ENCODE assay signal across 2 cellular contexts in the genomic region with DNA sequence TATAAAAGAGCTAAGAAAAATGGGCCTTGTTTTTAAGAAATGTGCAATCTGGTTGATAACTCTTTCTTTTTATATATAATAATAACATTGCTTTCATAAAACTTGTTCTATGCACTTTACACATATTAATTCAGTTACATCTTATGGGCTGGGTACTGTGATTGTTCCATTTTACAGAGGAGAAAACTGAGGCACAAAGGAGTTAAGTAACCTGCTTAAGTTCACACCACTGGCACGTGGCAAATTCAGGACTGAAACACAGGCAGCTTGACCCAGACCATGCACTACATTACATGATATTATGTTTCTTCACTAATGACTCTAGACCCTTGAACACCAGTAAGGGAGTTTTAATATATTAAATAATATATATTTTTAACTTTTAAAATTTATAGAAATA.
TF ChIP-seq lines count a peak whose summit lies in the region.

No MANE protein-coding gene starts in this region.

TF ChIP-seq in HepG2, 621 proteins besides CTCF, POLR2A, EP300 and RAD21:
- TF ChIP-seq ZNF629 (CRISPR knock-in tag; conservative IDR thresholded peaks at IDR 0.05): peak; percentile 61
- no peak for TF ChIP-seq ZNF772 (CRISPR knock-in tag; IDR thresholded peaks at IDR 0.05)

TF ChIP-seq in K562, 482 proteins besides CTCF, POLR2A, EP300 and RAD21:
- TF ChIP-seq, protein P1, sequence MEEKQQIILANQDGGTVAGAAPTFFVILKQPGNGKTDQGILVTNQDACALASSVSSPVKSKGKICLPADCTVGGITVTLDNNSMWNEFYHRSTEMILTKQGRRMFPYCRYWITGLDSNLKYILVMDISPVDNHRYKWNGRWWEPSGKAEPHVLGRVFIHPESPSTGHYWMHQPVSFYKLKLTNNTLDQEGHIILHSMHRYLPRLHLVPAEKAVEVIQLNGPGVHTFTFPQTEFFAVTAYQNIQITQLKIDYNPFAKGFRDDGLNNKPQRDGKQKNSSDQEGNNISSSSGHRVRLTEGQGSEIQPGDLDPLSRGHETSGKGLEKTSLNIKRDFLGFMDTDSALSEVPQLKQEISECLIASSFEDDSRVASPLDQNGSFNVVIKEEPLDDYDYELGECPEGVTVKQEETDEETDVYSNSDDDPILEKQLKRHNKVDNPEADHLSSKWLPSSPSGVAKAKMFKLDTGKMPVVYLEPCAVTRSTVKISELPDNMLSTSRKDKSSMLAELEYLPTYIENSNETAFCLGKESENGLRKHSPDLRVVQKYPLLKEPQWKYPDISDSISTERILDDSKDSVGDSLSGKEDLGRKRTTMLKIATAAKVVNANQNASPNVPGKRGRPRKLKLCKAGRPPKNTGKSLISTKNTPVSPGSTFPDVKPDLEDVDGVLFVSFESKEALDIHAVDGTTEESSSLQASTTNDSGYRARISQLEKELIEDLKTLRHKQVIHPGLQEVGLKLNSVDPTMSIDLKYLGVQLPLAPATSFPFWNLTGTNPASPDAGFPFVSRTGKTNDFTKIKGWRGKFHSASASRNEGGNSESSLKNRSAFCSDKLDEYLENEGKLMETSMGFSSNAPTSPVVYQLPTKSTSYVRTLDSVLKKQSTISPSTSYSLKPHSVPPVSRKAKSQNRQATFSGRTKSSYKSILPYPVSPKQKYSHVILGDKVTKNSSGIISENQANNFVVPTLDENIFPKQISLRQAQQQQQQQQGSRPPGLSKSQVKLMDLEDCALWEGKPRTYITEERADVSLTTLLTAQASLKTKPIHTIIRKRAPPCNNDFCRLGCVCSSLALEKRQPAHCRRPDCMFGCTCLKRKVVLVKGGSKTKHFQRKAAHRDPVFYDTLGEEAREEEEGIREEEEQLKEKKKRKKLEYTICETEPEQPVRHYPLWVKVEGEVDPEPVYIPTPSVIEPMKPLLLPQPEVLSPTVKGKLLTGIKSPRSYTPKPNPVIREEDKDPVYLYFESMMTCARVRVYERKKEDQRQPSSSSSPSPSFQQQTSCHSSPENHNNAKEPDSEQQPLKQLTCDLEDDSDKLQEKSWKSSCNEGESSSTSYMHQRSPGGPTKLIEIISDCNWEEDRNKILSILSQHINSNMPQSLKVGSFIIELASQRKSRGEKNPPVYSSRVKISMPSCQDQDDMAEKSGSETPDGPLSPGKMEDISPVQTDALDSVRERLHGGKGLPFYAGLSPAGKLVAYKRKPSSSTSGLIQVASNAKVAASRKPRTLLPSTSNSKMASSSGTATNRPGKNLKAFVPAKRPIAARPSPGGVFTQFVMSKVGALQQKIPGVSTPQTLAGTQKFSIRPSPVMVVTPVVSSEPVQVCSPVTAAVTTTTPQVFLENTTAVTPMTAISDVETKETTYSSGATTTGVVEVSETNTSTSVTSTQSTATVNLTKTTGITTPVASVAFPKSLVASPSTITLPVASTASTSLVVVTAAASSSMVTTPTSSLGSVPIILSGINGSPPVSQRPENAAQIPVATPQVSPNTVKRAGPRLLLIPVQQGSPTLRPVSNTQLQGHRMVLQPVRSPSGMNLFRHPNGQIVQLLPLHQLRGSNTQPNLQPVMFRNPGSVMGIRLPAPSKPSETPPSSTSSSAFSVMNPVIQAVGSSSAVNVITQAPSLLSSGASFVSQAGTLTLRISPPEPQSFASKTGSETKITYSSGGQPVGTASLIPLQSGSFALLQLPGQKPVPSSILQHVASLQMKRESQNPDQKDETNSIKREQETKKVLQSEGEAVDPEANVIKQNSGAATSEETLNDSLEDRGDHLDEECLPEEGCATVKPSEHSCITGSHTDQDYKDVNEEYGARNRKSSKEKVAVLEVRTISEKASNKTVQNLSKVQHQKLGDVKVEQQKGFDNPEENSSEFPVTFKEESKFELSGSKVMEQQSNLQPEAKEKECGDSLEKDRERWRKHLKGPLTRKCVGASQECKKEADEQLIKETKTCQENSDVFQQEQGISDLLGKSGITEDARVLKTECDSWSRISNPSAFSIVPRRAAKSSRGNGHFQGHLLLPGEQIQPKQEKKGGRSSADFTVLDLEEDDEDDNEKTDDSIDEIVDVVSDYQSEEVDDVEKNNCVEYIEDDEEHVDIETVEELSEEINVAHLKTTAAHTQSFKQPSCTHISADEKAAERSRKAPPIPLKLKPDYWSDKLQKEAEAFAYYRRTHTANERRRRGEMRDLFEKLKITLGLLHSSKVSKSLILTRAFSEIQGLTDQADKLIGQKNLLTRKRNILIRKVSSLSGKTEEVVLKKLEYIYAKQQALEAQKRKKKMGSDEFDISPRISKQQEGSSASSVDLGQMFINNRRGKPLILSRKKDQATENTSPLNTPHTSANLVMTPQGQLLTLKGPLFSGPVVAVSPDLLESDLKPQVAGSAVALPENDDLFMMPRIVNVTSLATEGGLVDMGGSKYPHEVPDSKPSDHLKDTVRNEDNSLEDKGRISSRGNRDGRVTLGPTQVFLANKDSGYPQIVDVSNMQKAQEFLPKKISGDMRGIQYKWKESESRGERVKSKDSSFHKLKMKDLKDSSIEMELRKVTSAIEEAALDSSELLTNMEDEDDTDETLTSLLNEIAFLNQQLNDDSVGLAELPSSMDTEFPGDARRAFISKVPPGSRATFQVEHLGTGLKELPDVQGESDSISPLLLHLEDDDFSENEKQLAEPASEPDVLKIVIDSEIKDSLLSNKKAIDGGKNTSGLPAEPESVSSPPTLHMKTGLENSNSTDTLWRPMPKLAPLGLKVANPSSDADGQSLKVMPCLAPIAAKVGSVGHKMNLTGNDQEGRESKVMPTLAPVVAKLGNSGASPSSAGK (IDR thresholded peaks at IDR 0.05): 0 out of 2 replicates have a peak, but pooled peaks have one; percentile 16
- TF ChIP-seq RBM25 (IDR thresholded peaks at IDR 0.05; ENCODE audit: low read depth, low read length, severe bottlenecking) (peak; percentile 73), FOXK2 (conservative IDR thresholded peaks at IDR 0.05 in 1 of 2, IDR thresholded peaks at IDR 0.05 in 1 of 2; ENCODE audit: low read depth in 2 of 2) (no peak), PTTG1 (tag; IDR thresholded peaks at IDR 0.05; ENCODE audit: low read depth) (no peak), SIN3A (IDR thresholded peaks at IDR 0.05; ENCODE audit: borderline replicate concordance in 2 of 2, control insufficient read depth in 1 of 2, low read depth in 2 of 2, low read length in 2 of 2) (no peak)
